ENCODE assay signal across 11 cellular contexts in the genomic region with DNA sequence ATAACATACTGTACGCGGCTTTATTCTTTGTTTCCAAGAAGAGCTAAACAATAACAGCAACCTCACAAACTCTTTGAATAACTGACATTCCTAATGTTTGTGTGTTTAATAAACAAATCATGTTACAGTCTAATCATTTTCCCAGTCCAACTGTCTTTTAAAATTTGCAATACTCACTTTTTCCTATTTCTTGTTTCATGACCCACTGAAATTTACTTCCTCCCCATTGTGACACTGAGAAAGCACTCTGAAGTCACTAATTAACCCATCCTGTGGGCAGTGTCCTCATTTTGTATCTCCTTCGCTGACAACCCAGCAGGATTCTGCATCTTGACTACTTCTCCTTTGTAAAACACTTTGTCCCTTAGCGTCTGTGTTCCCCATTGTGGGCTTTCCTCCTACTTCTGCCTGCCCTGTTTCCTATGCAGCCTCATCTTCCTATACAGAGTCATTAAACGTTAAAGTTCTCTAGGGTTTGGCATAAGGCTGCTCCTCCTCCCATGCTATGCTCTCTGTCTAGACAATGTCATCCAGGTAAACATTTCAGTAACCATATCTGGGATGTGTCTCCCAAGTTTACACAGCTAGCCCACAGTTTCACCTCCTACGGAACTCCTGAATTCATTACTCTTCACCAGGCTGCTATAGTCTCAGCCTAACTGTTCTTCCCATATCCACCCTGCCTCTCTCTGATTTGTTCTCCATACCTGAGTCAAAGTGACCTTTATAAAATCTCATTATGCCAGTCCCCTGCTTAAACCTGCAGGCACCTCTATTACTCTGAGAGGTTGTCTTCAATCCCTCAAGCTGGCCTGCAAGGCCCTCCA.
A peak's percentile ranks its signal among the peaks of the same experiment; 100 is the strongest.
DNase-seq lines count a peak whose midpoint lies in the region; ATAC-seq, FAIRE-seq and TF ChIP-seq lines count a peak whose summit lies in the region.
"Had no signal": no experiment of that assay in that cellular context is flagged by ENCODE, and none has a peak within 500 bp of the region (broad histone marks: within the 10 kb centered on the region; RNA-seq: fewer than 3 reads in every experiment).

No MANE protein-coding gene starts in this region.

- peak overlapping the region; percentile 77; the same call in 1 of the 2 replicates for H2BK15ac ChIP-seq in H1 (ENCODE audit: low read length)
- H2BK15ac ChIP-seq in neuronal stem cell (ENCODE audit: low read length) = no peak overlapping the region

- H2AFZ ChIP-seq in H1 (ENCODE audit: low read length) (no peak overlapping the region), neuronal stem cell (ENCODE audit: low read length) (peak overlapping the region; percentile 25)
- H2AFZ ChIP-seq: parathyroid adenoma had no signal

- H2BK20ac ChIP-seq in H1 (ENCODE audit: low read length) = 0 out of 2 replicates have a peak overlapping the region, but pooled peaks have one; percentile 50

- CTCF ChIA-PET in H1 (lab: Charles Lee; ENCODE audit: partially characterized antibody) = interaction anchor here (1.1 kb wide), 1 partner anchor 15 kb away, joined by 5 read pairs; no protein-coding TSS in a partner anchor

- DNase-seq in Daoy (ENCODE audit: low read depth) (peak; percentile 10), NCI-H526 (lab: John Stamatoyannopoulos, UW) (peak; percentile 91 to 96), H1 (ENCODE audit: low read depth in 1 of 2, low spot score in 2 of 2) (no peak), neuronal stem cell (ENCODE audit: low spot score) (no peak), GM10266 (ENCODE audit: extremely low spot score) (no peak), A172 (ENCODE audit: low spot score) (no peak)
- DNase-seq in activated effector memory CD4-positive, alpha-beta T cell treated with Interleukin-2 at 50 U/mL for 16 hours = no peak
- DNase-seq: CD4-positive, alpha-beta memory T cell; NCI-H345 had no signal

- no peak for FAIRE-seq in H1 (lab: Jason Lieb, UNC)

- H2AK5ac ChIP-seq in H1 (ENCODE audit: low read depth, low read length) = no peak overlapping the region; the same call in 1 of the 2 replicates
- no peak overlapping the region for H2AK5ac ChIP-seq in neuronal stem cell (ENCODE audit: low read depth, low read length)

- H3K4me1 ChIP-seq in H1 (replicated peaks in 1 of 4; ENCODE audit: control insufficient read depth in 3 of 4, insufficient read depth in 4 of 4, low read length in 3 of 4) (peaks cover 2 to 5% (median 4%) of the 10 kb centered on the region in 4 experiments; a peak in 6 of 7 replicates), neuronal stem cell (ENCODE audit: control insufficient read depth in 2 of 2, insufficient read depth in 1 of 2, low read depth in 1 of 2, low read length in 2 of 2) (peaks cover 11 to 14% of the 10 kb centered on the region in 2 donors)
- H3K4me1 ChIP-seq: parathyroid adenoma had no signal

- H3K23me2 ChIP-seq in H1 (ENCODE audit: low read depth, low read length) = no peaks in the 10 kb centered on the region

- no peak overlapping the region for H2BK12ac ChIP-seq in H1 (ENCODE audit: low read depth, low read length)
- no peak overlapping the region for H2BK12ac ChIP-seq in neuronal stem cell (ENCODE audit: low read length)

- no peak for TF ChIP-seq POLR2A in H1 (IDR thresholded peaks at IDR 0.05; ENCODE audit: control extremely low read depth in 1 of 2, low read depth in 2 of 2, low read length in 2 of 2)

- POLR2A ChIA-PET in H1 (lab: Charles Lee; ENCODE audit: partially characterized antibody) = no interaction called here

- no peaks in the 10 kb centered on the region for H3K79me2 ChIP-seq in H1 (ENCODE audit: control insufficient read depth in 1 of 2, insufficient read depth in 2 of 2, low read length in 2 of 2)
- H3K79me2 ChIP-seq: parathyroid adenoma had no signal

- H3K4me3 ChIP-seq in H1 (ENCODE audit: extremely low read depth in 1 of 4, insufficient read depth in 2 of 4, low read depth in 3 of 4, low read length in 4 of 4) (no peak overlapping the region), neuronal stem cell (ENCODE audit: low read length in 2 of 2) (no peak overlapping the region)

- H4K8ac ChIP-seq in H1 (ENCODE audit: extremely low read depth, insufficient read depth, low read length) (no peak overlapping the region), neuronal stem cell (ENCODE audit: low read depth, low read length) (no peak overlapping the region)

- H3K4me2 ChIP-seq in H1 (ENCODE audit: insufficient read depth in 1 of 2, low read depth in 2 of 2, low read length in 2 of 2) (no peak overlapping the region), neuronal stem cell (ENCODE audit: insufficient read depth, low read length, poor library complexity, severe bottlenecking) (no peak overlapping the region)

- H2BK120ac ChIP-seq in H1 (replicated peaks; ENCODE audit: low read depth, low read length) (no peak overlapping the region), neuronal stem cell (ENCODE audit: low read depth, low read length) (no peak overlapping the region)

- no peaks in the 10 kb centered on the region for H3K36me3 ChIP-seq in H1 (ENCODE audit: control insufficient read depth in 2 of 4, insufficient read depth in 4 of 4, low read length in 3 of 4)
- H3K36me3 ChIP-seq in neuronal stem cell (replicated peaks in 1 of 2; ENCODE audit: control insufficient read depth in 2 of 2, insufficient read depth in 2 of 2, low read length in 2 of 2) = no peaks in the 10 kb centered on the region

- no peak for TF ChIP-seq RAD21 in H1 (IDR thresholded peaks at IDR 0.05 in 1 of 2, conservative IDR thresholded peaks at IDR 0.05 in 1 of 2; ENCODE audit: low read depth in 2 of 2, low read length in 2 of 2)

- H4K20me1 ChIP-seq in H1 (replicated peaks in 1 of 2; ENCODE audit: control insufficient read depth in 1 of 2, insufficient read depth in 2 of 2, low read length in 2 of 2) = no peaks in the 10 kb centered on the region

- H2BK5ac ChIP-seq in H1 (ENCODE audit: low read depth, low read length) = no peak overlapping the region; the same call in 1 of the 2 replicates
- H2BK5ac ChIP-seq in neuronal stem cell (ENCODE audit: low read length) = no peak overlapping the region

- H4K91ac ChIP-seq in H1 (replicated peaks; ENCODE audit: insufficient read length, low read length) (peak overlapping the region; percentile 86), neuronal stem cell (ENCODE audit: low read depth, low read length, poor library complexity) (no peak overlapping the region)

- H3K9me3 ChIP-seq in H1 (ENCODE audit: insufficient read depth in 2 of 2, low read depth in 1 of 2, low read length in 1 of 2) (no peaks in the 10 kb centered on the region), neuronal stem cell (replicated peaks in 1 of 2; ENCODE audit: control insufficient read depth in 2 of 2, insufficient read depth in 1 of 2, low read depth in 1 of 2, low read length in 2 of 2) (no peaks in the 10 kb centered on the region)

- no peak overlapping the region for H3K56ac ChIP-seq in H1 (replicated peaks; ENCODE audit: insufficient read length, low read depth, low read length)

- WGBS in H1 (ENCODE audit: extremely low coverage in 1 of 2, insufficient coverage in 1 of 2, insufficient read length in 1 of 2, insufficient replicate concordance in 2 of 2, low coverage in 1 of 2, low lambda C conversion rate in 2 of 2, missing lambda C conversion rate in 1 of 2), 2 experiments = 75% methylated on average over 6 of the region's 6 CpGs; no CpG with 5 or more reads in 1 of the 2 experiments
- no CpG with 5 or more reads among the region's 6 CpGs for WGBS in neuronal stem cell (ENCODE audit: extremely low coverage in 2 of 2, insufficient read length in 2 of 2, insufficient replicate concordance in 1 of 2), 2 donors

- H3K4ac ChIP-seq in H1 (replicated peaks; ENCODE audit: insufficient read length, low read depth, low read length) (no peak overlapping the region), neuronal stem cell (ENCODE audit: low read length) (no peak overlapping the region)

- H3K14ac ChIP-seq in H1 (ENCODE audit: insufficient read length) (no peak overlapping the region), neuronal stem cell (ENCODE audit: low read length) (no peak overlapping the region)

- H3K9ac ChIP-seq in H1 (replicated peaks in 1 of 4; ENCODE audit: extremely low read depth in 1 of 4, low read depth in 3 of 4, low read length in 3 of 4) (no peak overlapping the region), neuronal stem cell (ENCODE audit: low read depth, low read length, poor library complexity) (no peak overlapping the region)
- H3K9ac ChIP-seq: parathyroid adenoma had no signal

- H3K79me1 ChIP-seq in H1 (ENCODE audit: low read depth, low read length) (no peaks in the 10 kb centered on the region), neuronal stem cell (ENCODE audit: low read depth, low read length) (no peaks in the 10 kb centered on the region)

- H3K18ac ChIP-seq in H1 (ENCODE audit: extremely low read depth, low read length) = peak overlapping the region; percentile 66; the same call in 1 of the 2 replicates
- no peak overlapping the region for H3K18ac ChIP-seq in neuronal stem cell (ENCODE audit: low read length)

- no peak for TF ChIP-seq EP300 in H1 (IDR thresholded peaks at IDR 0.05; ENCODE audit: borderline replicate concordance in 1 of 2, low read depth in 2 of 2, low read length in 2 of 2)

- no peak for TF ChIP-seq CTCF in H1 (IDR thresholded peaks at IDR 0.05; ENCODE audit: control extremely low read depth in 1 of 3, insufficient read depth in 1 of 3, low read depth in 1 of 3, low read length in 3 of 3)
- no peak for TF ChIP-seq CTCF in GM10266 (IDR thresholded peaks at IDR 0.05; ENCODE audit: control insufficient read depth, insufficient read depth, low read depth, missing control alignments)

- ATAC-seq in GM19452 (IDR thresholded peaks at IDR 0.05; ENCODE audit: unreplicated experiment) = no peak

- H4K5ac ChIP-seq in H1 (ENCODE audit: insufficient read length, low read depth, low read length) = no peak overlapping the region

- no peaks in the 10 kb centered on the region for H3K27me3 ChIP-seq in H1 (replicated peaks in 1 of 4; ENCODE audit: control insufficient read depth in 3 of 4, extremely low read depth in 1 of 4, insufficient read depth in 3 of 4, low read length in 3 of 4)
- H3K27me3 ChIP-seq in neuronal stem cell (ENCODE audit: control insufficient read depth in 3 of 3, insufficient read depth in 3 of 3, low read depth in 1 of 3, low read length in 3 of 3) = no peaks in the 10 kb centered on the region

- H3K23ac ChIP-seq in H1 (ENCODE audit: insufficient read length) = no peak overlapping the region
- no peak overlapping the region for H3K23ac ChIP-seq in neuronal stem cell (ENCODE audit: low read depth, low read length, poor library complexity)

- H3K27ac ChIP-seq in H1 (ENCODE audit: low read depth, low read length) = no peak overlapping the region
- H3K27ac ChIP-seq in neuronal stem cell (replicated peaks; ENCODE audit: low read length) = no peak overlapping the region
- H3K27ac ChIP-seq: parathyroid adenoma had no signal

TF ChIP-seq in H1, 55 proteins besides CTCF, POLR2A, EP300 and RAD21 (continues in another document):
- TF ChIP-seq CTBP2 (IDR thresholded peaks at IDR 0.05; ENCODE audit: borderline replicate concordance, insufficient read depth, insufficient read length, low read length) = no peak

Comparison
In these comparisons a context has a peak if more than half of its experiments do, and no peak if none do; other contexts are left out.
1. DNase-seq: peak in Daoy (single experiment) and NCI-H526 (2 of 2); none in H1 (0 of 2), neuronal stem cell (single experiment), activated effector memory CD4-positive, alpha-beta T cell treated with Interleukin-2 at 50 U/mL for 16 hours (single experiment), GM10266 (single experiment) and A172 (single experiment).